In the genomic region with DNA sequence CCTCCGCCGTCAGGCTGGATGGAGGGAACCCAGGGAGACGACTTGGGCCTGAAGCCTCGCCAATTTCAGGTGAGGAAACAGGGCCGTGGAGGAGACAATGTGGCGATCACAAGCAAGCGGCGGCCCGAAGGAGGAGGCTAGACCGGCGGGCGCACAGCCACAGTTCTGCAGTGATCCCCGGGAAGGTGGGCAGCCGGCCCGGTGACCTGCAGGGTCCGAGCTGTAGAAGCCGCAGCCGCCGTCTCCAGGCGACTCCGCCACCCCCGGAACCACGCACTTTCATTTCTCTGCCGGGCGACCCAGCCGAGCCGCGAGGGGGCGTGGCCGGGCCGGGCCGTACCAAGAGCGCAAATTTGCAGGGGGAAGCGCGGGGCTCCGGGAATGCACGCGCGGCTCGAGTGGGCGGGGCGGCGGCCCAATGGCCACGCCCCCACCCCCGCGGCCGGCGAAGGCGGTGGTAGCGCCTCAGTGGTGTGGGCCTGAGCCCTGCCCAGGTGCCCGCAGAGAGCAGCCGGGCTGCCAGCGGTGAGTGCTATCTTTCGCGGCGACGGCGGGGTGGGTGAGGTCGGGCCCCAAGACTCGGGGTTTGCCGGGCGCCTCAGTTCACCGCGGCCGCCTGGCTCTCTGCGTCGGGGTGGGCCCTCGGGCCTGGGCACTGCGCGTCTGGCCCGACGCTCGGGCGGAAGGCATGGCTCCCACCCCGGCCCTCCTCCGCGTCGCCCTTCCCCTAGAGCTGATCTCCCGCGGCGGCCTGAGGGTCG, we compare ENCODE assay signal across 1 cellular context.
TF ChIP-seq lines count a peak whose summit lies in the region.

POR (plus strand) TSS at position 501 of the 761 bp plus-strand sequence. CDS start 38,847 bp downstream, outside the sequence.

TF ChIP-seq in K562, 482 proteins besides CTCF, POLR2A, EP300 and RAD21 (continued from another document and continues in another):
- TF ChIP-seq ATF2 (CRISPR knock-in tag; IDR thresholded peaks at IDR 0.05) (0 out of 2 replicates have a peak, but pooled peaks have one; percentile 20), NR2F6 (CRISPR knock-in tag; IDR thresholded peaks at IDR 0.05) (peak; percentile 65; the same call in 1 of the 2 replicates), POLR2AphosphoS2 (IDR thresholded peaks at IDR 0.05; ENCODE audit: low read length) (no peak; the same call in 1 of the 2 replicates), ETV6 (IDR thresholded peaks at IDR 0.05; ENCODE audit: borderline replicate concordance in 1 of 2, low read depth in 2 of 2, low read length in 1 of 2) (0 out of 4 replicates have a peak, but pooled peaks of 1 of the 2 experiments have one; percentile 36), ETV6 (CRISPR knock-in tag; IDR thresholded peaks at IDR 0.05; ENCODE audit: borderline replicate concordance) (peak; percentile 77; the same call in 1 of the 2 replicates), CHCHD3 (CRISPR knock-in tag; IDR thresholded peaks at IDR 0.05) (peak; percentile 51; the same call in 1 of the 2 replicates), ZBTB34 (CRISPR knock-in tag; IDR thresholded peaks at IDR 0.05) (no peak), THRAP3 (IDR thresholded peaks at IDR 0.05; ENCODE audit: borderline replicate concordance) (no peak), ASH1L (IDR thresholded peaks at IDR 0.05; ENCODE audit: borderline replicate concordance, low read depth, partially characterized antibody) (no peak), POLR3G (IDR thresholded peaks at IDR 0.05; ENCODE audit: extremely low read depth, insufficient read length, insufficient replicate concordance) (no peak), LARP7 (IDR thresholded peaks at IDR 0.05) (no peak), DEAF1 (CRISPR knock-in tag; IDR thresholded peaks at IDR 0.05) (0 out of 2 replicates have a peak, but pooled peaks have one; percentile 5), ZNF644 (tag; IDR thresholded peaks at IDR 0.05; ENCODE audit: low read depth) (no peak; the same call in 1 of the 2 replicates), FOXJ2 (tag; IDR thresholded peaks at IDR 0.05) (peak; percentile 53; the same call in 1 of the 2 replicates), NONO (IDR thresholded peaks at IDR 0.05; ENCODE audit: low read depth in 2 of 2, low read length in 1 of 2) (peak; percentile 97 to 100), STAG1 (CRISPR knock-in tag; IDR thresholded peaks at IDR 0.05; ENCODE audit: borderline replicate concordance) (no peak), BCL6 (CRISPR knock-in tag; IDR thresholded peaks at IDR 0.05) (no peak), ZNF239 (CRISPR knock-in tag; IDR thresholded peaks at IDR 0.05) (peak; percentile 39; the same call in 1 of the 2 replicates), E4F1 (CRISPR knock-in tag; IDR thresholded peaks at IDR 0.05; ENCODE audit: borderline replicate concordance) (no peak), E2F4 (CRISPR knock-in tag; IDR thresholded peaks at IDR 0.05; ENCODE audit: low read depth) (no peak), ATF7 (IDR thresholded peaks at IDR 0.05) (peak; percentile 100), PTTG1 (tag; IDR thresholded peaks at IDR 0.05; ENCODE audit: low read depth) (no peak), ETS2 (tag; IDR thresholded peaks at IDR 0.05; ENCODE audit: borderline replicate concordance, poor library complexity, severe bottlenecking) (no peak), NCOR1 (IDR thresholded peaks at IDR 0.05) (peak; percentile 48), SNIP1 (IDR thresholded peaks at IDR 0.05; ENCODE audit: low read depth) (no peak), ZNF174 (CRISPR knock-in tag; IDR thresholded peaks at IDR 0.05) (0 out of 2 replicates have a peak, but pooled peaks have one; percentile 75), BRD4 (IDR thresholded peaks at IDR 0.05) (peak; percentile 61; the same call in 1 of the 2 replicates), PYGO2 (tag; IDR thresholded peaks at IDR 0.05) (no peak), HCFC1 (IDR thresholded peaks at IDR 0.05; ENCODE audit: low read depth, low read length) (peak; percentile 65; the same call in 1 of the 2 replicates), ZNF699 (CRISPR knock-in tag; IDR thresholded peaks at IDR 0.05; ENCODE audit: insufficient replicate concordance) (no peak), SIRT6 (IDR thresholded peaks at IDR 0.05; ENCODE audit: low read depth, low read length) (no peak), POLR2G (IDR thresholded peaks at IDR 0.05; ENCODE audit: low read depth, low read length) (peak; percentile 100), CBX8 (IDR thresholded peaks at IDR 0.05; ENCODE audit: borderline replicate concordance, extremely low read depth, low read depth, low read length, poor library complexity, severe bottlenecking) (no peak), CXXC5 (CRISPR knock-in tag; IDR thresholded peaks at IDR 0.05) (peak; percentile 98), ZNF696 (CRISPR knock-in tag; conservative IDR thresholded peaks at IDR 0.05) (0 out of 2 replicates have a peak, but pooled peaks have one; percentile 51), PTRF (tag; IDR thresholded peaks at IDR 0.05) (no peak), PRPF4 (IDR thresholded peaks at IDR 0.05; ENCODE audit: insufficient read depth, low read depth, low read length, poor library complexity, severe bottlenecking) (peak; percentile 69), LCOR (CRISPR knock-in tag; IDR thresholded peaks at IDR 0.05) (peak; percentile 76), MEF2D (tag; conservative IDR thresholded peaks at IDR 0.05; ENCODE audit: low read depth) (no peak), ZFP36 (IDR thresholded peaks at IDR 0.05; ENCODE audit: low read depth, low read length, partially characterized antibody) (no peak), KDM4B (IDR thresholded peaks at IDR 0.05; ENCODE audit: borderline replicate concordance in 2 of 2, low read depth in 1 of 2) (peak in 1 of 2 experiments; percentile 65; a peak in 1 of 4 replicates), ZNF347 (CRISPR knock-in tag; IDR thresholded peaks at IDR 0.05; ENCODE audit: low read depth) (no peak), ZNF3 (CRISPR knock-in tag; IDR thresholded peaks at IDR 0.05) (no peak), NR3C1 (CRISPR knock-in tag; IDR thresholded peaks at IDR 0.05) (no peak; the same call in 1 of the 2 replicates), NFIC (IDR thresholded peaks at IDR 0.05) (peak; percentile 46; the same call in 1 of the 2 replicates), SP2 (IDR thresholded peaks at IDR 0.05; ENCODE audit: extremely low read depth, low read depth, low read length, poor library complexity, severe bottlenecking) (no peak), ARHGAP35 (IDR thresholded peaks at IDR 0.05; ENCODE audit: partially characterized antibody) (no peak), ARID3B (CRISPR knock-in tag; IDR thresholded peaks at IDR 0.05; ENCODE audit: borderline replicate concordance) (no peak), ZNF316 (IDR thresholded peaks at IDR 0.05) (no peak), HEY1 (CRISPR knock-in tag; IDR thresholded peaks at IDR 0.05; ENCODE audit: borderline replicate concordance) (peak; percentile 17; the same call in 1 of the 2 replicates), HLTF (IDR thresholded peaks at IDR 0.05) (no peak; the same call in 1 of the 2 replicates), MEIS2 (IDR thresholded peaks at IDR 0.05; ENCODE audit: partially characterized antibody) (no peak), ZFPM2 (CRISPR knock-in tag; IDR thresholded peaks at IDR 0.05) (peak; percentile 92; the same call in 1 of the 2 replicates), THAP7 (CRISPR knock-in tag; IDR thresholded peaks at IDR 0.05) (peak; percentile 59; the same call in 1 of the 2 replicates)
- TF ChIP-seq, protein P1, sequence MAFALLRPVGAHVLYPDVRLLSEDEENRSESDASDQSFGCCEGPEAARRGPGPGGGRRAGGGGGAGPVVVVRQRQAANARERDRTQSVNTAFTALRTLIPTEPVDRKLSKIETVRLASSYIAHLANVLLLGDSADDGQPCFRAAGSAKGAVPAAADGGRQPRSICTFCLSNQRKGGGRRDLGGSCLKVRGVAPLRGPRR (CRISPR knock-in tag; IDR thresholded peaks at IDR 0.05), result no peak
